ENCODE assay signal across 31 cellular contexts in the genomic region with DNA sequence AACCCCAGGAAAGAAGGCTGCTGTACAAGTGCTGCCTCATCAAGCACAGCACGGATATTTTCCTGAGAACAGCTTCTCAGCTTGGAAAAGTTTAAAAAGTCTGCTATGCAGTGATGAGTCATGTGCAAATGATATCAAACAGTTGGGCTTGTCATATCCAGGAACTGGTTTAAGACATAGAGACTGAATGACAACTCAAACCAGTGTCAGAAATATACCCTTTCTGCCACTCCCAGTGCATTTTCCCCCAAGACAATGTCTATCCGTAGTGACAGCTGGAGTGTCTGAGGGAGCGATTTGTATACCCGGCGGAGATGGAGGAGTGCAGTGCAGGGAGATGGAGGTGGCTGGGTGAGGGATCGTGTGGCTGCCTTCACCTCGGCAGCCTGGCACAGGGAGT. TPM values are rescaled to one million over a fixed set of nuclear protein-coding genes. Genes with fewer than 3 reads are reported as not detected.
DNase-seq lines count a peak whose midpoint lies in the region; ATAC-seq and TF ChIP-seq lines count a peak whose summit lies in the region.
"Had no signal": no experiment of that assay in that cellular context is flagged by ENCODE, and none has a peak within 500 bp of the region (broad histone marks: within the 10 kb centered on the region; RNA-seq: fewer than 3 reads in every experiment).

No MANE protein-coding gene starts in this region.

- H3K4me1 ChIP-seq in left lung (no peaks in the 10 kb centered on the region), suprapubic skin (no peaks in the 10 kb centered on the region)
- H3K4me1 ChIP-seq: lower lobe of right lung had no signal

- ATAC-seq in left lung (peak; percentile 38), GM21515 (IDR thresholded peaks at IDR 0.05; ENCODE audit: unreplicated experiment) (no peak)
- ATAC-seq: mucosa of descending colon had no signal

- in situ Hi-C loops in brain microvascular endothelial cell (cut with HindIII; ENCODE audit: low pct_ligation_motif_present, low sequenced_read_pairs), result no loop called here

- H3K9me3 ChIP-seq in left lung (no peaks in the 10 kb centered on the region), suprapubic skin (peaks cover 6% of the 10 kb centered on the region)
- H3K9me3 ChIP-seq: lower lobe of right lung, SK-N-SH, vagina had no signal

- TF ChIP-seq EP300 in suprapubic skin (IDR thresholded peaks at IDR 0.05), result no peak

- H3K36me3 ChIP-seq in brain microvascular endothelial cell (replicated peaks) (no peaks in the 10 kb centered on the region), left lung (no peaks in the 10 kb centered on the region), suprapubic skin (no peaks in the 10 kb centered on the region)
- H3K36me3 ChIP-seq: lower lobe of right lung, neural progenitor cell, vagina had no signal

- TF ChIP-seq CTCF in brain microvascular endothelial cell (IDR thresholded peaks at IDR 0.05; ENCODE audit: low read depth, low read length, missing control alignments), result no peak
- no peak for TF ChIP-seq CTCF in left lung (IDR thresholded peaks at IDR 0.05)
- TF ChIP-seq CTCF in suprapubic skin (IDR thresholded peaks at IDR 0.05), result no peak

- no peak overlapping the region for H3K27ac ChIP-seq in brain microvascular endothelial cell
- H3K27ac ChIP-seq in left lung, result no peak overlapping the region
- H3K27ac ChIP-seq in suprapubic skin, result no peak overlapping the region
- H3K27ac ChIP-seq: KMS-11, lower lobe of right lung, neural progenitor cell, vagina, VCaP had no signal

- H3K27me3 ChIP-seq in brain microvascular endothelial cell (replicated peaks), result no peaks in the 10 kb centered on the region
- no peaks in the 10 kb centered on the region for H3K27me3 ChIP-seq in left lung
- no peaks in the 10 kb centered on the region for H3K27me3 ChIP-seq in suprapubic skin
- H3K27me3 ChIP-seq: neural progenitor cell, vagina had no signal

- intact Hi-C loops in left lung (cut with DNase I), result no loop called here

- 31% methylated on average over 7 of the region's 7 CpGs for WGBS in suprapubic skin

- TF ChIP-seq POLR2A in suprapubic skin (IDR thresholded peaks at IDR 0.05), result no peak

- DNase-seq in HT1080 (ENCODE audit: low read depth) (peak; percentile 16), brain microvascular endothelial cell (peak; percentile 56), left lung (no peak), stromal cell of bone marrow (ENCODE audit: low read depth) (peak; percentile 41), suprapubic skin (ENCODE audit: low spot score in 2 of 2) (no peak), NCI-H345 treated with DMSO at 0.1 percent for 48 hours (lab: John Stamatoyannopoulos, UW; ENCODE audit: unreplicated experiment) (no peak)
- DNase-seq: activated CD4-positive, alpha-beta T cell treated with anti-CD3 and anti-CD28 coated beads, Interleukin-2, amount 10 ng/mL, durations not matched to agents 7 days and 5 days; activated naive CD4-positive, alpha-beta T cell treated with anti-CD3 and anti-CD28 coated beads, Interleukin-2, amount 10 ng/mL, durations not matched to agents 7 days and 5 days; aorta; CD4-positive, CD25-positive, alpha-beta regulatory T cell; foreskin melanocyte; HCEC 1CT; hypothalamus; islet precursor cell; lower lobe of right lung; mucosa of descending colon; MV-4-11; NCI-H187; NCI-H226; NCI-H774; SK-N-SH; small intestine had no signal

- H3K4me3 ChIP-seq in brain microvascular endothelial cell (ENCODE audit: low read depth, low read length) (no peak overlapping the region), left lung (no peak overlapping the region), suprapubic skin (no peak overlapping the region)
- H3K4me3 ChIP-seq: lower lobe of right lung, mucosa of descending colon, neural progenitor cell, vagina had no signal

RNA-seq across cellular contexts. Expression of gene SOX11, which starts 28.2 kb away (rescaled TPM):
- total RNA-seq in HT1080 (2014; rRNA removed; shearing (Covaris generic)), result not detected in 2 replicates
- polyA plus RNA-seq in HT1080 (2015; cell fraction: cytosol; rRNA removed), result not detected in 2 replicates
- not detected in 2 replicates for polyA plus RNA-seq in HT1080 (2015; cell fraction: nucleus; rRNA removed)
- under 1 TPM; 0.05 to 0.23 TPM for total RNA-seq in left lung
- under 1 TPM in 1 of 4 donors, not detected in 3; 0.05 TPM for total RNA-seq in suprapubic skin
- total RNA-seq: activated CD4-positive, alpha-beta T cell treated with anti-CD3 and anti-CD28 coated beads, Interleukin-2, amount 10 ng/mL, durations not matched to agents 7 days and 5 days; activated T-helper 1 cell treated with anti-CD3 and anti-CD28 coated beads, Interleukin-12 subunit alpha, Interleukin-12 subunit beta, Interleukin-2, Interleukin-4 antibody, amounts not matched to agents 30 ng/mL and 10 ng/mL and 1 ng/mL, durations not matched to agents 14 hours and 24 hours and 36 hours; CD4-positive, CD25-positive, alpha-beta regulatory T cell; G401; posterior vena cava; T-helper 2 cell treated with Interferon-gamma antibody and Interleukin-4, amounts not matched to agents 100 ng/mL and 5 ng/mL, for 36 hours; vagina had no signal
- polyA plus RNA-seq: aorta; CD4-positive, CD25-positive, alpha-beta regulatory T cell had no signal

Comparison
In these comparisons a context has a peak if more than half of its experiments do, and no peak if none do; other contexts are left out.
1. DNase-seq: peak in HT1080 (single experiment), brain microvascular endothelial cell (single experiment) and stromal cell of bone marrow (single experiment); none in left lung (0 of 2), suprapubic skin (0 of 2) and NCI-H345 treated with DMSO at 0.1 percent for 48 hours (single experiment).